22 cellular contexts compared by ENCODE assay signal in genomic region chr13:38951525-38952313, GRCh38. TPM values are rescaled to one million over a fixed set of nuclear protein-coding genes. Genes with fewer than 3 reads are reported as not detected.
A peak's percentile ranks its signal among the peaks of the same experiment; 100 is the strongest.
DNase-seq lines count a peak whose midpoint lies in the region; ATAC-seq, FAIRE-seq and TF ChIP-seq lines count a peak whose summit lies in the region.
"Had no signal": no experiment of that assay in that cellular context is flagged by ENCODE, and none has a peak within 500 bp of the region (broad histone marks: within the 10 kb centered on the region; RNA-seq: fewer than 3 reads in every experiment).

No MANE protein-coding gene starts in this region.

- H3K9ac ChIP-seq in mammary epithelial cell (ENCODE audit: insufficient read depth, low read length) = no peak overlapping the region

- no peaks in the 10 kb centered on the region for H3K79me2 ChIP-seq in mammary epithelial cell (ENCODE audit: insufficient read depth, low read length)

- no peaks in the 10 kb centered on the region for H3K9me3 Mint-ChIP-seq in MCF 10A (ENCODE audit: unreplicated experiment)
- H3K9me3 Mint-ChIP-seq: activated T-cell treated with anti-CD3 and anti-CD28 coated beads, Interleukin-2, amount 50 U/mL, for 4 hours; CD8-positive, alpha-beta memory T cell; neural crest cell had no signal

- CTCF ChIA-PET in MCF 10A (lab: Yijun Ruan, JAX) (no interaction called here), mammary epithelial cell (lab: Charles Lee; ENCODE audit: low non-redundant PET) (no interaction called here)

- BruUV-seq in MCF 10A (replicated peaks; lab: Mats Ljungman, UMichigan) (no TSS peak), mammary epithelial cell (replicated peaks; lab: Mats Ljungman, UMichigan) (no TSS peak)

- WGBS in mammary epithelial cell (ENCODE audit: low coverage, missing lambda C conversion rate) = 71% methylated on average over 9 of the region's 9 CpGs
- 14% methylated on average over 9 of the region's 9 CpGs for WGBS in pancreas, 2 donors

- H3K27me3 ChIP-seq in mammary epithelial cell (ENCODE audit: insufficient read depth, low read length) = no peaks in the 10 kb centered on the region
- H3K27me3 ChIP-seq in pancreas = no peaks in the 10 kb centered on the region
- H3K27me3 ChIP-seq: cardiac muscle cell, SJSA1, suprapubic skin had no signal

- H3K4me3 ChIP-seq in mammary epithelial cell (replicated peaks in 1 of 3; ENCODE audit: insufficient read depth in 1 of 3, low read depth in 2 of 3, low read length in 3 of 3) = no peak overlapping the region
- H3K4me3 ChIP-seq in pancreas = peak overlapping the region in 2 of 4 donors; percentile 10 to 21
- H3K4me3 ChIP-seq: cardiac muscle cell, SJSA1, suprapubic skin had no signal

- TF ChIP-seq CTCF in MCF 10A (IDR thresholded peaks at IDR 0.05; ENCODE audit: unreplicated experiment) (no peak), mammary epithelial cell (conservative IDR thresholded peaks at IDR 0.05 in 1 of 2, IDR thresholded peaks at IDR 0.05 in 1 of 2; ENCODE audit: extremely low read depth in 1 of 2, insufficient read depth in 1 of 2, low read depth in 1 of 2, low read length in 2 of 2) (no peak), pancreas (IDR thresholded peaks at IDR 0.05) (no peak)

- no peak for FAIRE-seq in pancreas (lab: Jason Lieb, UNC)
- FAIRE-seq: HTR-8/SVneo, keratinocyte had no signal

- no peak overlapping the region for H3K4me2 ChIP-seq in mammary epithelial cell (ENCODE audit: insufficient read depth, low read depth, low read length)

- H3K36me3 ChIP-seq in mammary epithelial cell (ENCODE audit: insufficient read depth, low read length) = no peaks in the 10 kb centered on the region
- H3K36me3 ChIP-seq in pancreas = no peaks in the 10 kb centered on the region
- H3K36me3 ChIP-seq: cardiac muscle cell, SJSA1, suprapubic skin had no signal

- POLR2A ChIA-PET in MCF 10A (lab: Yijun Ruan, JAX) = interaction anchor here (0.9 to 1.4 kb wide), 4 partner anchors 15 to 85 kb away, joined by 4 to 7 read pairs (median 6); no protein-coding TSS in a partner anchor

- H3K4me3 Mint-ChIP-seq in MCF 10A (ENCODE audit: unreplicated experiment) = no peak overlapping the region
- H3K4me3 Mint-ChIP-seq: activated T-cell treated with anti-CD3 and anti-CD28 coated beads, Interleukin-2, amount 50 U/mL, for 4 hours; CD8-positive, alpha-beta memory T cell; mesothelial cell of epicardium; neural crest cell had no signal

- no peaks in the 10 kb centered on the region for H3K36me3 Mint-ChIP-seq in MCF 10A (ENCODE audit: insufficient read depth, unreplicated experiment)
- H3K36me3 Mint-ChIP-seq: CD8-positive, alpha-beta memory T cell; mesothelial cell of epicardium had no signal

- H3K4me1 ChIP-seq in mammary epithelial cell (ENCODE audit: insufficient read depth, low read length) (peaks cover 15% of the 10 kb centered on the region), pancreas (no peaks in the 10 kb centered on the region)
- H3K4me1 ChIP-seq: SJSA1, suprapubic skin had no signal

- H3K27ac Mint-ChIP-seq in MCF 10A (ENCODE audit: low read depth, unreplicated experiment) = peak overlapping the region; percentile 49
- H3K27ac Mint-ChIP-seq: CD8-positive, alpha-beta memory T cell; mesothelial cell of epicardium had no signal

- H3K27me3 Mint-ChIP-seq in MCF 10A (ENCODE audit: insufficient read depth, unreplicated experiment) = no peaks in the 10 kb centered on the region

- no peak overlapping the region for H2AFZ ChIP-seq in mammary epithelial cell (ENCODE audit: low read depth, low read length)

- ATAC-seq in pancreas = peak; percentile 68 to 85 (median 72)
- ATAC-seq in HG03521 (IDR thresholded peaks at IDR 0.05; ENCODE audit: unreplicated experiment) = no peak
- no peak for ATAC-seq in HG03469 (IDR thresholded peaks at IDR 0.05; ENCODE audit: unreplicated experiment)
- no peak for ATAC-seq in HG03520 (IDR thresholded peaks at IDR 0.05; ENCODE audit: unreplicated experiment)
- ATAC-seq: activated T-cell treated with anti-CD3 and anti-CD28 coated beads, Interleukin-2, amount 50 U/mL, for 4 hours had no signal

- H3K27ac ChIP-seq in mammary epithelial cell (ENCODE audit: insufficient read depth, low read depth, low read length) = no peak overlapping the region
- peak overlapping the region in 2 of 4 donors; percentile 40 to 66 for H3K27ac ChIP-seq in pancreas
- H3K27ac ChIP-seq: cardiac muscle cell, SJSA1, suprapubic skin had no signal

- in situ Hi-C loops in mammary epithelial cell (cut with MboI; ENCODE audit: low sequenced_read_pairs in 2 of 2) = no loop called here

- DNase-seq in MCF 10A (ENCODE audit: unreplicated experiment) (peak; percentile 40), mammary epithelial cell (no peak), SHP77 (lab: John Stamatoyannopoulos, UW) (peak; percentile 18 to 19), dermis blood vessel endothelial cell (peak; percentile 69), pancreas (peak in 5 of 6 donors; percentile 20 to 68 (median 46))
- DNase-seq: activated T-cell treated with anti-CD3 and anti-CD28 coated beads, Interleukin-2, amount 50 U/mL, for 4 hours; CD8-positive, alpha-beta memory T cell; effector CD4-positive, alpha-beta T cell; NCI-H187 treated with DMSO at 0.1 percent for 48 hours; NCI-H510A treated with DMSO at 0.1 percent for 48 hours; retina had no signal

- H3K4me1 Mint-ChIP-seq in MCF 10A (ENCODE audit: insufficient read depth, unreplicated experiment) = peaks cover 19% of the 10 kb centered on the region
- H3K4me1 Mint-ChIP-seq: CD8-positive, alpha-beta memory T cell; mesothelial cell of epicardium had no signal

- H4K20me1 ChIP-seq in mammary epithelial cell (ENCODE audit: insufficient read depth, low read length) = no peaks in the 10 kb centered on the region

- intact Hi-C loops in MCF 10A (cut with micrococcal nuclease) (no loop called here), mammary epithelial cell (cut with micrococcal nuclease) (loop anchor here (5.0 kb wide), 1 partner anchor 86 kb away; the partner anchor contains the start of genes NHLRC3 and PROSER1), pancreas (cut with DNase I) (no loop called here)

- dilution Hi-C loops in mammary epithelial cell (cut with HindIII; ENCODE audit: low sequenced_read_pairs) = no loop called here

- no peaks in the 10 kb centered on the region for H3K9me3 ChIP-seq in mammary epithelial cell (replicated peaks; ENCODE audit: insufficient read depth, low read length)
- no peaks in the 10 kb centered on the region for H3K9me3 ChIP-seq in pancreas
- H3K9me3 ChIP-seq: SJSA1, suprapubic skin had no signal

RNA-seq across cellular contexts. Expression of gene STOML3, which starts 38.9 kb away (rescaled TPM):
- total RNA-seq in MCF 10A (2022) (not detected in 2 replicates), mammary epithelial cell (not detected), dermis blood vessel endothelial cell (not detected in 2 replicates), pancreas (not detected)
- polyA plus RNA-seq in mammary epithelial cell (not detected), pancreas (under 1 TPM in 1 of 2 donors, not detected in 1; 0.07 TPM)
- not detected for polyA minus RNA-seq in mammary epithelial cell
- total RNA-seq: activated T-cell treated with anti-CD3 and anti-CD28 coated beads, Interleukin-2, amount 50 U/mL, for 4 hours; cardiac muscle cell; CD8-positive, alpha-beta memory T cell; fibroblast of lung; mesothelial cell of epicardium; neural crest cell; SJSA1; suprapubic skin had no signal
- polyA plus RNA-seq: cardiac muscle cell; CD8-positive, alpha-beta memory T cell; fibroblast of lung; keratinocyte had no signal

Comparison
In these comparisons a context has a peak if more than half of its experiments do, and no peak if none do; other contexts are left out.
1. ATAC-seq: peak in pancreas (4 of 4); none in HG03521 (single experiment), HG03469 (single experiment) and HG03520 (single experiment).